8 cellular contexts compared by ENCODE assay signal in genomic region chr2:113541200-113541983, GRCh38. TPM values are rescaled to one million over a fixed set of nuclear protein-coding genes. Genes with fewer than 3 reads are reported as not detected.
DNase-seq lines count a peak whose midpoint lies in the region; ATAC-seq and TF ChIP-seq lines count a peak whose summit lies in the region.
"Not testable (repeated sequence)": the region's sequence is repeated elsewhere in the genome, so short reads cannot be mapped to it uniquely, and the experiment has no call there.

No MANE protein-coding gene starts in this region.

- H3K36me3 ChIP-seq in iPS-15b (ENCODE audit: control insufficient read depth, insufficient read depth, low read length), result not testable (repeated sequence)

- not testable (repeated sequence) for H3K9ac ChIP-seq in iPS-15b (ENCODE audit: low read depth, low read length)

- peak; percentile 61 for ATAC-seq in HG02885 (IDR thresholded peaks at IDR 0.05; ENCODE audit: poor library complexity, unreplicated experiment)
- peak; percentile 53 to 72 (median 65) for ATAC-seq in natural killer cell

- H3K9me3 Mint-ChIP-seq in activated naive CD8-positive, alpha-beta T cell (ENCODE audit: low read depth); endothelial cell (ENCODE audit: unreplicated experiment); natural killer cell: not testable (repeated sequence)

- H3K4me1 ChIP-seq in iPS-15b (ENCODE audit: control insufficient read depth, insufficient read depth, low read length), result not testable (repeated sequence)

- not testable (repeated sequence) for TF ChIP-seq CTCF in AG10803 (conservative IDR thresholded peaks at IDR 0.05; ENCODE audit: low read length); WI38 (IDR thresholded peaks at IDR 0.05; ENCODE audit: low read depth, low read length); endothelial cell (IDR thresholded peaks at IDR 0.05; ENCODE audit: unreplicated experiment); natural killer cell (IDR thresholded peaks at IDR 0.05)

- H3K4me3 ChIP-seq in AG10803 (ENCODE audit: low read length), result peak overlapping the region; percentile 56
- peak overlapping the region; percentile 64 for H3K4me3 ChIP-seq in WI38 (ENCODE audit: low read depth, low read length)
- peak overlapping the region; percentile 37 for H3K4me3 ChIP-seq in iPS-15b (ENCODE audit: low read depth, low read length)

- H3K27me3 ChIP-seq in iPS-15b (ENCODE audit: control insufficient read depth, insufficient read depth, low read length), result peaks cover 34% of the 10 kb centered on the region

- H3K4me3 Mint-ChIP-seq in activated naive CD8-positive, alpha-beta T cell, result peak overlapping the region; percentile 73
- H3K4me3 Mint-ChIP-seq in endothelial cell (ENCODE audit: unreplicated experiment), result peak overlapping the region; percentile 82
- peak overlapping the region; percentile 79 for H3K4me3 Mint-ChIP-seq in natural killer cell

- not testable (repeated sequence) for H3K27me3 Mint-ChIP-seq in activated naive CD8-positive, alpha-beta T cell; endothelial cell (ENCODE audit: unreplicated experiment)
- H3K27me3 Mint-ChIP-seq in natural killer cell (ENCODE audit: low read depth in 2 of 2), result peaks cover 0 to 12% of the 10 kb centered on the region in 2 donors

- not testable (repeated sequence) for H3K36me3 Mint-ChIP-seq in activated naive CD8-positive, alpha-beta T cell; endothelial cell (ENCODE audit: low read depth, unreplicated experiment); natural killer cell

- H3K9me3 ChIP-seq in iPS-15b (ENCODE audit: control insufficient read depth, insufficient read depth, low read length), result not testable (repeated sequence)

- H3K4me1 Mint-ChIP-seq in activated naive CD8-positive, alpha-beta T cell (ENCODE audit: low read depth); endothelial cell (ENCODE audit: unreplicated experiment); natural killer cell: not testable (repeated sequence)

- not testable (repeated sequence) for H3K27ac Mint-ChIP-seq in activated naive CD8-positive, alpha-beta T cell; natural killer cell
- peak overlapping the region; percentile 24 for H3K27ac Mint-ChIP-seq in endothelial cell (ENCODE audit: unreplicated experiment)

- intact Hi-C loops in natural killer cell (cut with micrococcal nuclease), result not testable (repeated sequence)

- DNase-seq in AG10803 (ENCODE audit: low read depth) (peak; percentile 28), endothelial cell (ENCODE audit: low spot score) (peak; percentile 29), natural killer cell (peak; percentile 16)
- peak; percentile 25 to 38 for DNase-seq in stimulated activated CD4-positive, alpha-beta T cell treated with anti-CD3 and anti-CD28 coated beads, Interleukin-2, amount 100 ng/mL, for 24 hours

RNA-seq across cellular contexts. Expression of gene FOXD4L1, which starts 42.9 kb away (rescaled TPM):
- total RNA-seq in endothelial cell (ENCODE audit: unreplicated experiment) (not detected), natural killer cell (not detected)

Comparison
In these comparisons a context has a peak if more than half of its experiments do, and no peak if none do; other contexts are left out.
1. Peak in every context shown above with its lines: DNase-seq, ATAC-seq and H3K4me3 ChIP-seq.